In genomic region chr21:31729622-31730343, GRCh38 we compare ENCODE assay signal across 10 cellular contexts. TPM values are rescaled to one million over a fixed set of nuclear protein-coding genes. Genes with fewer than 3 reads are reported as not detected.
DNase-seq lines count a peak whose midpoint lies in the region; FAIRE-seq and TF ChIP-seq lines count a peak whose summit lies in the region.
"Had no signal": no experiment of that assay in that cellular context is flagged by ENCODE, and none has a peak within 500 bp of the region (broad histone marks: within the 10 kb centered on the region; RNA-seq: fewer than 3 reads in every experiment).

No MANE protein-coding gene starts in this region.

- no peaks in the 10 kb centered on the region for H3K27me3 ChIP-seq in WERI-Rb-1 (ENCODE audit: insufficient read depth, low read depth, severe bottlenecking)
- H3K27me3 ChIP-seq in iPS-15b (ENCODE audit: control insufficient read depth, insufficient read depth, low read length): no peaks in the 10 kb centered on the region
- no peaks in the 10 kb centered on the region for H3K27me3 ChIP-seq in subcutaneous abdominal adipose tissue (ENCODE audit: control insufficient read depth in 5 of 5, insufficient read depth in 4 of 5, low read length in 5 of 5)

- H3K4me3 ChIP-seq in WERI-Rb-1 (ENCODE audit: low read depth, low read length) (peak overlapping the region; percentile 64), iPS-15b (ENCODE audit: low read depth, low read length) (peak overlapping the region; percentile 81), subcutaneous abdominal adipose tissue (ENCODE audit: low read depth in 1 of 5, low read length in 5 of 5) (peak overlapping the region; percentile 79 to 90 (median 87))

- H3K27me3 Mint-ChIP-seq in activated CD4-positive, alpha-beta T cell treated with anti-CD3 and anti-CD28 coated beads, Interleukin-2, amount 10 ng/mL, durations not matched to agents 7 days and 5 days: no peaks in the 10 kb centered on the region

- H3K36me3 ChIP-seq in WERI-Rb-1 (peaks cover 53% of the 10 kb centered on the region), iPS-15b (ENCODE audit: control insufficient read depth, insufficient read depth, low read length) (no peaks in the 10 kb centered on the region), subcutaneous abdominal adipose tissue (ENCODE audit: control insufficient read depth in 5 of 5, insufficient read depth in 5 of 5, low read length in 5 of 5) (no peaks in the 10 kb centered on the region)

- CTCF ChIA-PET in activated CD4-positive, alpha-beta T cell treated with anti-CD3 and anti-CD28 coated beads, Interleukin-2, amount 10 ng/mL, durations not matched to agents 7 days and 5 days (lab: Charles Lee): no interaction called here

- H3K36me3 Mint-ChIP-seq in activated CD4-positive, alpha-beta T cell treated with anti-CD3 and anti-CD28 coated beads, Interleukin-2, amount 10 ng/mL, durations not matched to agents 7 days and 5 days (ENCODE audit: low read depth): peaks cover 7% of the 10 kb centered on the region

- H3K9me3 ChIP-seq in WERI-Rb-1 (ENCODE audit: severe bottlenecking) (no peaks in the 10 kb centered on the region), iPS-15b (ENCODE audit: control insufficient read depth, insufficient read depth, low read length) (no peaks in the 10 kb centered on the region), subcutaneous abdominal adipose tissue (ENCODE audit: control insufficient read depth in 5 of 5, low read length in 5 of 5) (no peaks in the 10 kb centered on the region)

- H3K4me3 Mint-ChIP-seq in activated CD4-positive, alpha-beta T cell treated with anti-CD3 and anti-CD28 coated beads, Interleukin-2, amount 10 ng/mL, durations not matched to agents 7 days and 5 days: peak overlapping the region; percentile 86

- POLR2A ChIA-PET in activated CD4-positive, alpha-beta T cell treated with anti-CD3 and anti-CD28 coated beads, Interleukin-2, amount 10 ng/mL, durations not matched to agents 7 days and 5 days (lab: Charles Lee): no interaction called here

- H3K4me1 Mint-ChIP-seq in activated CD4-positive, alpha-beta T cell treated with anti-CD3 and anti-CD28 coated beads, Interleukin-2, amount 10 ng/mL, durations not matched to agents 7 days and 5 days: peaks cover 14% of the 10 kb centered on the region

- FAIRE-seq in GM12892 (lab: Jason Lieb, UNC): no peak

- no peak for TF ChIP-seq POLR2A in GM12892 (IDR thresholded peaks at IDR 0.05; ENCODE audit: low read depth, low read length)

- no peak for TF ChIP-seq CTCF in WERI-Rb-1 (IDR thresholded peaks at IDR 0.05; ENCODE audit: low read depth, low read length)

- H3K9ac ChIP-seq in iPS-15b (ENCODE audit: low read depth, low read length): peak overlapping the region; percentile 66
- H3K9ac ChIP-seq in subcutaneous abdominal adipose tissue (ENCODE audit: low read length in 5 of 5): peak overlapping the region in 2 of 5 donors; percentile 80 to 94

- H3K27ac ChIP-seq in WERI-Rb-1 (no peak overlapping the region), subcutaneous abdominal adipose tissue (ENCODE audit: low read depth, low read length) (no peak overlapping the region), caudate nucleus (ENCODE audit: low read depth, low read length) (no peak overlapping the region)

- H3K27ac Mint-ChIP-seq in activated CD4-positive, alpha-beta T cell treated with anti-CD3 and anti-CD28 coated beads, Interleukin-2, amount 10 ng/mL, durations not matched to agents 7 days and 5 days: no peak overlapping the region

- H3K4me1 ChIP-seq in iPS-15b (ENCODE audit: control insufficient read depth, insufficient read depth, low read length): peaks cover 27% of the 10 kb centered on the region
- H3K4me1 ChIP-seq in subcutaneous abdominal adipose tissue (ENCODE audit: control insufficient read depth in 5 of 5, insufficient read depth in 5 of 5, low read length in 5 of 5): peaks cover 5 to 44% (median 36%) of the 10 kb centered on the region in 5 donors

- no peaks in the 10 kb centered on the region for H3K9me3 Mint-ChIP-seq in activated CD4-positive, alpha-beta T cell treated with anti-CD3 and anti-CD28 coated beads, Interleukin-2, amount 10 ng/mL, durations not matched to agents 7 days and 5 days

- no peak for DNase-seq in activated CD4-positive, alpha-beta T cell treated with anti-CD3 and anti-CD28 coated beads, Interleukin-2, amount 10 ng/mL, durations not matched to agents 7 days and 5 days
- DNase-seq in activated CD4-positive, alpha-beta T cell treated with anti-CD3 and anti-CD28 coated beads, Interleukin-2, amount 50 U/mL, for 1 hour: no peak
- DNase-seq in WERI-Rb-1 (no peak), pons (ENCODE audit: low spot score) (no peak), GM12892 (ENCODE audit: insufficient read length) (no peak), caudate nucleus (lab: John Stamatoyannopoulos, UW) (no peak)
- DNase-seq: AML-193; stimulated activated naive CD4-positive, alpha-beta T cell had no signal

RNA-seq across cellular contexts. Expression of gene SCAF4, which starts 2.1 kb away (rescaled TPM):
- 10 to 100 TPM; 55.6 to 64.2 TPM for total RNA-seq in activated CD4-positive, alpha-beta T cell treated with anti-CD3 and anti-CD28 coated beads, Interleukin-2, amount 10 ng/mL, durations not matched to agents 7 days and 5 days
- 16.6 TPM for polyA plus RNA-seq in GM12892 (2012; ENCODE audit: missing spikeins)
